Comparison of ENCODE assay signal across 20 cellular contexts in the genomic region with DNA sequence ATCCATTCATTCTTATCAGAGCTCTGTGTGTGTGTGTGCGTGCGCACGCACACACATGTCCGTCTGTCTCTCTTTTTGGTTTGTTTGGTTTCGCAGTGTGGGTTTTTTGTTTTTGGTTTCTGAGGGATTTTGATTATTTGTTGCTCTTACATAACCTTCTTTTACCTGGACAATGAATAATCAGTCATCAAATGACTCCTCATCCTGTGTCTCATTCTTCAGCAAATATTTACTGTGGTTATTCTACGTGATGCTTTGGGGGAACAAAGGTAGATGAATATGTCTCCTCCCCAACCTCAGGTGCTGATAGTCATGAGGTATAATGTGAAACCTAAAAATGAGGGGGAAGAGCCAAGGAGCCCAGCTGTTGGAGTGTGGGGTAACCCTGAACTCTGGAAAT.
"Had no signal": no experiment of that assay in that cellular context is flagged by ENCODE, and none has a peak within 500 bp of the region (broad histone marks: within the 10 kb centered on the region; RNA-seq: fewer than 3 reads in every experiment).

No MANE protein-coding gene starts in this region.

- H3K4me3 Mint-ChIP-seq: activated CD4-positive, alpha-beta memory T cell treated with anti-CD3 and anti-CD28 coated beads, Interleukin-2, amount 10 ng/mL, durations not matched to agents 7 days and 5 days; activated CD4-positive, alpha-beta T cell treated with anti-CD3 and anti-CD28 coated beads for 36 hours; activated naive CD8-positive, alpha-beta T cell; activated T-cell treated with anti-CD3 and anti-CD28 coated beads, Interleukin-2, amount 50 U/mL, for 72 hours; brain; natural killer cell treated with Interleukin-12 subunit alpha and Interleukin-12 subunit beta and Interleukin-15 and Interleukin-18, amount 100 ng/mL, for 72 hours; T-helper 1 cell treated with Interleukin-12 subunit alpha and Interleukin-12 subunit beta and Interleukin-4 antibody, amounts not matched to agents 30 μg/mL and 1 μg/mL, for 36 hours; type B pancreatic cell had no signal

- H3K27me3 Mint-ChIP-seq: brain, type B pancreatic cell had no signal

- H3K4me3 ChIP-seq: gastroesophageal sphincter, heart right ventricle, suprapubic skin had no signal

- H3K27ac Mint-ChIP-seq: activated CD4-positive, alpha-beta memory T cell treated with anti-CD3 and anti-CD28 coated beads, Interleukin-2, amount 10 ng/mL, durations not matched to agents 7 days and 5 days; activated CD4-positive, alpha-beta T cell treated with anti-CD3 and anti-CD28 coated beads for 36 hours; activated naive CD8-positive, alpha-beta T cell; activated T-cell treated with anti-CD3 and anti-CD28 coated beads, Interleukin-2, amount 50 U/mL, for 72 hours; brain; natural killer cell treated with Interleukin-12 subunit alpha and Interleukin-12 subunit beta and Interleukin-15 and Interleukin-18, amount 100 ng/mL, for 72 hours; T-helper 1 cell treated with Interleukin-12 subunit alpha and Interleukin-12 subunit beta and Interleukin-4 antibody, amounts not matched to agents 30 μg/mL and 1 μg/mL, for 36 hours; type B pancreatic cell had no signal

- H3K4me1 Mint-ChIP-seq: activated CD4-positive, alpha-beta memory T cell treated with anti-CD3 and anti-CD28 coated beads, Interleukin-2, amount 10 ng/mL, durations not matched to agents 7 days and 5 days; activated CD4-positive, alpha-beta T cell treated with anti-CD3 and anti-CD28 coated beads for 36 hours had no signal

- DNase-seq: activated CD4-positive, alpha-beta memory T cell treated with anti-CD3 and anti-CD28 coated beads, Interleukin-2, amount 10 ng/mL, durations not matched to agents 7 days and 5 days; activated CD4-positive, alpha-beta T cell treated with anti-CD3 and anti-CD28 coated beads for 36 hours; activated gamma-delta T cell; activated T-cell treated with anti-CD3 and anti-CD28 coated beads, Interleukin-2, amount 50 U/mL, for 72 hours; amniotic stem cell; cortex of kidney; effector CD4-positive, alpha-beta T cell; heart right ventricle; nucleus accumbens; small intestine; stimulated activated CD4-positive, alpha-beta T cell treated with anti-CD3 and anti-CD28 coated beads, Interleukin-4, amount 100 ng/mL, for 24 hours; stimulated activated naive CD4-positive, alpha-beta T cell treated with Interleukin-2 at 50 U/mL for 16 hours had no signal

- H3K27ac ChIP-seq: gastroesophageal sphincter, heart right ventricle, suprapubic skin had no signal

- H3K27me3 ChIP-seq: gastroesophageal sphincter, heart right ventricle, suprapubic skin had no signal

- FAIRE-seq: small intestine had no signal

- H3K36me3 ChIP-seq: gastroesophageal sphincter, heart right ventricle, suprapubic skin had no signal

- H3K9me3 ChIP-seq: gastroesophageal sphincter, heart right ventricle, suprapubic skin had no signal

- H3K36me3 Mint-ChIP-seq: activated naive CD8-positive, alpha-beta T cell; brain; natural killer cell treated with Interleukin-12 subunit alpha and Interleukin-12 subunit beta and Interleukin-15 and Interleukin-18, amount 100 ng/mL, for 72 hours; type B pancreatic cell had no signal

- H3K9me3 Mint-ChIP-seq: activated CD4-positive, alpha-beta memory T cell treated with anti-CD3 and anti-CD28 coated beads, Interleukin-2, amount 10 ng/mL, durations not matched to agents 7 days and 5 days; activated T-cell treated with anti-CD3 and anti-CD28 coated beads, Interleukin-2, amount 50 U/mL, for 72 hours; brain; natural killer cell treated with Interleukin-12 subunit alpha and Interleukin-12 subunit beta and Interleukin-15 and Interleukin-18, amount 100 ng/mL, for 72 hours; T-helper 1 cell treated with Interleukin-12 subunit alpha and Interleukin-12 subunit beta and Interleukin-4 antibody, amounts not matched to agents 30 μg/mL and 1 μg/mL, for 36 hours; type B pancreatic cell had no signal

- ATAC-seq: activated CD4-positive, alpha-beta T cell treated with anti-CD3 and anti-CD28 coated beads for 36 hours; activated T-cell treated with anti-CD3 and anti-CD28 coated beads, Interleukin-2, amount 50 U/mL, for 72 hours; gastroesophageal sphincter; heart right ventricle; left lobe of liver; natural killer cell treated with Interleukin-12 subunit alpha and Interleukin-12 subunit beta and Interleukin-15 and Interleukin-18, amount 100 ng/mL, for 72 hours had no signal
